8 cellular contexts compared by ENCODE assay signal in the genomic region with DNA sequence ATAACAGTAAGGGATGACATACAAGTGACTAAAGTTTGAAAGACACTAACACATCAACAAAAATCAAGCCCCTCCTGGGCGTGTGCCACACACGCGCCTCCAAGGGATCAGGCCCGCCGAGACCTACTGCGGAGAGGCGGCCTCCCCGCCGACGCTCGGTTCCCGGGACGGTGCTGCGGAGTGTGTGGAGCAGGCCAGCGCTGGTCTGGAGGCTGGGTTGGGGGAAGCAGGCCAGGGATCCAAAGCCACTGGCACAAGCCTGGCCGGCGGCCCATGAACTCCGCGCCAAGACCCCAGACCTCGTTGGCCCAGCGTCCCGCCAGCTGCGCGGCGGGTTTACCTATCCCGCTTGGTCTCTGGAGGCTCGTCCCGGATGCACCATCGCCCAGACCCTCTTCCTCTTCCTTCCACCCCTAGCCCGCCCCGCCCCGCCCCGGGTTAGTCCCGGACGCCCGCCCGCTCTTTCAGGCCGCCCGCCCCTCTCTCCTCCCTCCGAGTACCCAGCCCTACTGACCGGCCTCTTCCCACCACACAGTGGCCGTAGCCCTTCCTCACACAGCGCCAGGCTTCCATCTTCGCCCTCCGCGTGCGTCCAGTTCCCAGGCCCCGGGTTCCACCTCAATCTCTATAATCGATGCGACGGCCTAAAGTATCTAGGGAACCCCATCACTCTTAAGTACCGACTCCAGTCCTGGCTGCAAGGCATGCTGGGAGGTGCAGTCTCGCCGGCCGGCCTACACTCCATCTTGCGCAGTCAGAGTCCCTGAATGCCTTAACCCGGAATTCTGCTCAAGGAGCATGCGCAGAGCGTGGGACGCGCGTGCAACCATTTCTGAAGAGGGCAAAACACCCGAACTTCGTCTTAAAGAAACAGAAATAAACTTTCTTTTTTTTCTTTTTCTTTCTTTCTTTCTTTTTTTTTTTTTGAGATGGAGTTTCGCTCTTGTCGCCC. TPM values are rescaled to one million over a fixed set of nuclear protein-coding genes. Genes with fewer than 3 reads are reported as not detected.
A peak's percentile ranks its signal among the peaks of the same experiment; 100 is the strongest.
DNase-seq lines count a peak whose midpoint lies in the region; ATAC-seq and TF ChIP-seq lines count a peak whose summit lies in the region.

A gene with protein sequence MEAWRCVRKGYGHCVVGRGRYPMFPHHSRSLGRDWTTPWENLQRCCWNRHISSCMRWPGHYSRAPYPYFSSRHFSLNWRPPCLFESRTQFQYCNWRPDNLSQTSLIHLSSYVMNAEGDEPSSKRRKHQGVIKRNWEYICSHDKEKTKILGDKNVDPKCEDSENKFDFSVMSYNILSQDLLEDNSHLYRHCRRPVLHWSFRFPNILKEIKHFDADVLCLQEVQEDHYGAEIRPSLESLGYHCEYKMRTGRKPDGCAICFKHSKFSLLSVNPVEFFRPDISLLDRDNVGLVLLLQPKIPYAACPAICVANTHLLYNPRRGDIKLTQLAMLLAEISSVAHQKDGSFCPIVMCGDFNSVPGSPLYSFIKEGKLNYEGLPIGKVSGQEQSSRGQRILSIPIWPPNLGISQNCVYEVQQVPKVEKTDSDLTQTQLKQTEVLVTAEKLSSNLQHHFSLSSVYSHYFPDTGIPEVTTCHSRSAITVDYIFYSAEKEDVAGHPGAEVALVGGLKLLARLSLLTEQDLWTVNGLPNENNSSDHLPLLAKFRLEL (minus strand): TSS at position 769 of the 952 bp plus-strand sequence. CDS start 196 bp downstream, at position 573.

- no peaks in the 10 kb centered on the region for H4K20me1 ChIP-seq in Karpas-422 (ENCODE audit: insufficient read depth, low read depth, low read length)

- peak within 1 kb of the TSS; percentile 91; the same call in 1 of the 2 replicates for H2AFZ ChIP-seq in Karpas-422 (ENCODE audit: low read length)

- H3K36me3 ChIP-seq in Karpas-422 (ENCODE audit: insufficient read depth, low read length): peaks cover 24% of the 10 kb centered on the region; the same call in 1 of the 2 replicates
- H3K36me3 ChIP-seq in esophagus squamous epithelium: peaks cover 0 to 29% (median 0%) of the 10 kb centered on the region in 3 donors

- peak; percentile 92 for ATAC-seq in GM21825 (IDR thresholded peaks at IDR 0.05; ENCODE audit: unreplicated experiment)

- H3K27me3 ChIP-seq in Karpas-422 (ENCODE audit: low read length): no peaks in the 10 kb centered on the region
- H3K27me3 ChIP-seq in esophagus squamous epithelium: no peaks in the 10 kb centered on the region

- peak in 3 of 4 donors; percentile 39 to 68 (median 61) for TF ChIP-seq POLR2A in esophagus squamous epithelium (IDR thresholded peaks at IDR 0.05)

- H3K4me3 ChIP-seq in Karpas-422 (ENCODE audit: low read length): peak within 1 kb of the TSS; percentile 97
- peak within 1 kb of the TSS; percentile 74 to 83 (median 78) for H3K4me3 ChIP-seq in esophagus squamous epithelium

- H3K27ac ChIP-seq in Karpas-422 (ENCODE audit: low read length) (peak within 1 kb of the TSS; percentile 89), esophagus squamous epithelium (peak within 1 kb of the TSS; percentile 86 to 92 (median 91))

- intact Hi-C loops in esophagus squamous epithelium (cut with DNase I): no loop called here

- H3K4me2 ChIP-seq in Karpas-422 (ENCODE audit: low read depth, low read length, poor library complexity, severe bottlenecking): peak within 1 kb of the TSS; percentile 81

- peak in 1 of 6 experiments; percentile 40 for TF ChIP-seq CTCF in esophagus squamous epithelium (IDR thresholded peaks at IDR 0.05)

- H3K9me2 ChIP-seq in Karpas-422 (replicated peaks; ENCODE audit: insufficient read depth, low read length): no peaks in the 10 kb centered on the region

- H3K79me2 ChIP-seq in Karpas-422 (ENCODE audit: low read length): peaks cover 49% of the 10 kb centered on the region

- peaks cover 24% of the 10 kb centered on the region for H3K4me1 ChIP-seq in Karpas-422 (ENCODE audit: low read length)
- H3K4me1 ChIP-seq in esophagus squamous epithelium: peaks cover 0 to 33% (median 10%) of the 10 kb centered on the region in 3 donors

- DNase-seq in DMS79 treated with DMSO at 0.1 percent for 48 hours (lab: John Stamatoyannopoulos, UW): peak; percentile 95
- peak; percentile 99 for DNase-seq in Karpas-422
- peak; percentile 97 for DNase-seq in RKO (ENCODE audit: low spot score)
- peak; percentile 92 for DNase-seq in activated T-helper 1 cell treated with Interleukin-2 at 50 U/mL for 16 hours (ENCODE audit: low read depth)
- peak; percentile 85 for DNase-seq in esophagus squamous epithelium (lab: John Stamatoyannopoulos, UW)
- DNase-seq in myocyte (ENCODE audit: low read depth): peak; percentile 99
- peak; percentile 84 to 94 for DNase-seq in stimulated activated CD8-positive, alpha-beta memory T cell treated with anti-CD3 and anti-CD28 coated beads, Interleukin-7, amount 100 ng/mL, for 48 hours (ENCODE audit: extremely low read depth in 1 of 2, low read depth in 1 of 2)

- H3K9ac ChIP-seq in Karpas-422 (ENCODE audit: low read length): peak within 1 kb of the TSS; percentile 95

- no peaks in the 10 kb centered on the region for H3K9me3 ChIP-seq in Karpas-422 (ENCODE audit: low read length)
- H3K9me3 ChIP-seq in esophagus squamous epithelium: no peaks in the 10 kb centered on the region

- WGBS in esophagus squamous epithelium, 2 donors: 0 to 1% methylated on average over 33 to 40 of the region's 66 CpGs

RNA-seq across cellular contexts. Expression of the gene that starts here (rescaled TPM):
- 49.1 and 97.1 TPM in 2 replicates for total RNA-seq in Karpas-422 (2014; rRNA removed; shearing (Covaris generic); ENCODE audit: low replicate concordance)
- total RNA-seq in esophagus squamous epithelium: 10 to 100 TPM; 15.8 to 48.3 (median 31.3) TPM
- total RNA-seq in myocyte: 36.3 and 59.0 TPM in 2 replicates
- 15.8 TPM for polyA plus RNA-seq in myocyte (2012)

Comparison
In these comparisons a context has a peak if more than half of its experiments do, and no peak if none do; other contexts are left out.
1. Peak in every context shown above with its lines: DNase-seq, ATAC-seq, H3K4me3 ChIP-seq and H3K27ac ChIP-seq.